1 cellular context compared by ENCODE assay signal in genomic region chr10:3391657-3392056, GRCh38.
TF ChIP-seq lines count a peak whose summit lies in the region.

No MANE protein-coding gene starts in this region.

TF ChIP-seq in HepG2, 621 proteins besides CTCF, POLR2A, EP300 and RAD21 (continued from another document):
- TF ChIP-seq PCBP2 (optimal IDR thresholded peaks at IDR 0.05; ENCODE audit: low read depth, low read length, poor library complexity, severe bottlenecking), result peak; percentile 85
- TF ChIP-seq ZNF879 (CRISPR knock-in tag; IDR thresholded peaks at IDR 0.05), result no peak
- TF ChIP-seq STAG1 (CRISPR knock-in tag; IDR thresholded peaks at IDR 0.05), result no peak
- TF ChIP-seq LBX2 (CRISPR knock-in tag; IDR thresholded peaks at IDR 0.05; ENCODE audit: borderline replicate concordance), result no peak
- TF ChIP-seq HNRNPK (IDR thresholded peaks at IDR 0.05; ENCODE audit: low read depth, low read length, poor library complexity, severe bottlenecking), result peak; percentile 35
- no peak for TF ChIP-seq PAWR (CRISPR knock-in tag; IDR thresholded peaks at IDR 0.05; ENCODE audit: borderline replicate concordance)
